ENCODE assay signal across 1 cellular context in the genomic region with DNA sequence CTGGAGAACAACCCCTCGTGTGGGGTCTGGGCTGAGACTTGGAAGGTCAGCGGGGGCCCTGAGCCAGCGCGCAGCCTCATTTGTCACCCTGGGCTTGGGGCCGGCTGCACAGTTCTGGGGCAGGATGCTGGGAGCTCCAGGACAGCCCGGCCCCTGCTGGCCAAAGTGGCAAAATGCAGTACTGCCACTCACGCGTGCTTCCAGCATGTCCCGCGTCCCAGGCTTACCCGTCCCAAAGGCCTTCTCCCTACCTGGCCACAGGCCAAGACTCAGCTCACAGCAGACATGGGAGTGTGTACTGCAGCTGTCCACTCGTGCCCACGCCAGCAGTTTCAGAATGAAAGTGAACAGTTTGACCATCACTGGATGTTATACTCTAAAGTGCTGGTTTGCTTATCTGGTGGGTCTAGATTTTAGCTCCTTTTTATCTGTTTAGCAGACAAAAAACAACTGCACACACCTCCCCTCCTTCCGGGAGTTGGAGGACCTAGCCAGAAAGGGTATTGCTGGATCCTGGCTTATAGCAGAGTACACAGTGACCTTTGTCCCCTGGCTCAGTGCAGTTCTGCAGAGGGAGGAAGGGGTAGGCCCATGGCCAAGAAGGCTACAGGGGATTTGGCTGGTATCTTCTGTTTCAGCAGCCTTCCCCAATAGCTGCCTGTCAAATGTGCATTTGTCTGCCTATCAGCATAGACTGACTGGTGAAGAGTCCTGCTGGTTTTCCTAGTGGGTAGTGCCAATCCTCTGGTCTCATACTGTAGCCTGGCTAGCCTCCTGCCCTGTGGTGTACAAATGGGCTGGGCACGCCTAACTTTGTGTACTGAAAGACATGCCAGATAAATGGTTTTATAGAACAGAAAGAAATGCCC.
A peak's percentile ranks its signal among the peaks of the same experiment; 100 is the strongest.
TF ChIP-seq lines count a peak whose summit lies in the region.

No MANE protein-coding gene starts in this region.

TF ChIP-seq in K562, 482 proteins besides CTCF, POLR2A, EP300 and RAD21 (continued from another document and continues in another):
- TF ChIP-seq, protein P1, sequence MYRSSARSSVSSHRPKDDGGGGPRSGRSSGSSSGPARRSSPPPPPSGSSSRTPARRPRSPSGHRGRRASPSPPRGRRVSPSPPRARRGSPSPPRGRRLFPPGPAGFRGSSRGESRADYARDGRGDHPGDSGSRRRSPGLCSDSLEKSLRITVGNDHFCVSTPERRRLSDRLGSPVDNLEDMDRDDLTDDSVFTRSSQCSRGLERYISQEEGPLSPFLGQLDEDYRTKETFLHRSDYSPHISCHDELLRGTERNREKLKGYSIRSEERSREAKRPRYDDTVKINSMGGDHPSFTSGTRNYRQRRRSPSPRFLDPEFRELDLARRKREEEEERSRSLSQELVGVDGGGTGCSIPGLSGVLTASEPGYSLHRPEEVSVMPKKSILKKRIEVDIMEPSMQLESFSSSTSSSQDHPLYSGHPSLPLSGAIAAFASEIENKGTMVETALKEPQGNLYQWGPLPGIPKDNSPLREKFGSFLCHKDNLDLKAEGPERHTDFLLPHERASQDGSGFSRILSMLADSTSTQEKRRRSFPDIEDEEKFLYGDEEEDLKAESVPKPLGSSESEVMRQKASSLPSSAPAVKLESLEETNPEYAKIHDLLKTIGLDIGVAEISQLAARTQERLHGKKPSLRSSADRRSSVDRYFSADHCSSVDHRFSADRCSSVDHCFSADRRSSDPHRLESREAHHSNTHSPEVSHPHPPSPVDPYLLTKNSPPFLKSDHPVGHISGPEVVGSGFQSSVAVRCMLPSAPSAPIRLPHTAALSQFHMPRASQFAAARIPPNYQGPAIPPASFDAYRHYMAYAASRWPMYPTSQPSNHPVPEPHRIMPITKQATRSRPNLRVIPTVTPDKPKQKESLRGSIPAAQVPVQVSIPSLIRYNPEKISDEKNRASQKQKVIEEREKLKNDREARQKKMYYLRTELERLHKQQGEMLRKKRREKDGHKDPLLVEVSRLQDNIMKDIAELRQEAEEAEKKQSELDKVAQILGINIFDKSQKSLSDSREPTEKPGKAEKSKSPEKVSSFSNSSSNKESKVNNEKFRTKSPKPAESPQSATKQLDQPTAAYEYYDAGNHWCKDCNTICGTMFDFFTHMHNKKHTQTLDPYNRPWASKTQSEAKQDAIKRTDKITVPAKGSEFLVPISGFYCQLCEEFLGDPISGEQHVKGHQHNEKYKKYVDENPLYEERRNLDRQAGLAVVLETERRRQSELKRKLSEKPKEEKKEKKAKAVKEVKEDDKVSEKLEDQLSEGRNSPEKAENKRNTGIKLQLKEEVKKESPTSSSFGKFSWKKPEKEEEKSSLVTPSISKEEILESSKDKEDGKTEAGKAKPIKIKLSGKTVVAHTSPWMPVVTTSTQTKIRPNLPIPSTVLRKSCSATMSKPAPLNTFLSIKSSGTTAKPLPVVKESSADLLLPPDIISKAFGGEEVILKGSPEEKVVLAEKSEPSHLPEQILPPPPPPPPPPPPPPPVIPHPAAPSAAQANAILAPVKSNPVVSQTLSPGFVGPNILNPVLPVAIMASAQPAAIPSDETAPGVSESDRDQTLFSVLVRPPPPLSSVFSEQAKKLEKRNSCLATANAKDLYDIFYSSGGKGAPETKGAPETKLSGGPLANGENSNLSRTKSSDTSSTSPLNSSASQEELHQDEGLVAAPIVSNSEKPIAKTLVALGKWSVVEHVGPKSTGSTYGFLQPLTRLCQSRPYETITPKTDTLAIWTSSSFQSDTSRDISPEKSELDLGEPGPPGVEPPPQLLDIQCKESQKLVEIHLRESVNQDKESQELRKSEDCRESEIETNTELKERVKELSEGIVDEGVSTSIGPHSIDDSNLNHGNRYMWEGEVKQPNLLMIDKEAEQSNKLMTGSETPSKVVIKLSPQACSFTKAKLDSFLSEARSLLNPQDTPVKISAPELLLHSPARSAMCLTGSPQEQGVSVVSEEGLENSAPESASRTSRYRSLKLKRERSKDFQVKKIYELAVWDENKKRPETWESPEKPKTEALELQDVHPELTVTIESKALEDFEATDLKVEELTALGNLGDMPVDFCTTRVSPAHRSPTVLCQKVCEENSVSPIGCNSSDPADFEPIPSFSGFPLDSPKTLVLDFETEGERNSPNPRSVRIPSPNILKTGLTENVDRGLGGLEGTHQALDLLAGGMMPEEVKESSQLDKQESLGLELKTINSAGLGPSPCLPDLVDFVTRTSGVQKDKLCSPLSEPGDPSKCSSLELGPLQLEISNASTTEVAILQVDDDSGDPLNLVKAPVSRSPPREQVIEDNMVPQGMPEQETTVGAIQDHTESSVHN (IDR thresholded peaks at IDR 0.05; ENCODE audit: borderline replicate concordance in 1 of 2, low read depth in 1 of 2), result no peak
- TF ChIP-seq ZNF778 (CRISPR knock-in tag; IDR thresholded peaks at IDR 0.05), result no peak
- TF ChIP-seq ZBTB7A (IDR thresholded peaks at IDR 0.05; ENCODE audit: borderline replicate concordance, control insufficient read depth, low read depth, low read length), result 0 out of 2 replicates have a peak, but pooled peaks have one; percentile 24
- TF ChIP-seq, protein P2, sequence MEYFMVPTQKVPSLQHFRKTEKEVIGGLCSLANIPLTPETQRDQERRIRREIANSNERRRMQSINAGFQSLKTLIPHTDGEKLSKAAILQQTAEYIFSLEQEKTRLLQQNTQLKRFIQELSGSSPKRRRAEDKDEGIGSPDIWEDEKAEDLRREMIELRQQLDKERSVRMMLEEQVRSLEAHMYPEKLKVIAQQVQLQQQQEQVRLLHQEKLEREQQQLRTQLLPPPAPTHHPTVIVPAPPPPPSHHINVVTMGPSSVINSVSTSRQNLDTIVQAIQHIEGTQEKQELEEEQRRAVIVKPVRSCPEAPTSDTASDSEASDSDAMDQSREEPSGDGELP (CRISPR knock-in tag; IDR thresholded peaks at IDR 0.05; ENCODE audit: borderline replicate concordance), result peak; percentile 66
- no peak for TF ChIP-seq HNRNPLL (IDR thresholded peaks at IDR 0.05; ENCODE audit: low read depth, low read length, poor library complexity, severe bottlenecking)
- 0 out of 2 replicates have a peak, but pooled peaks have one; percentile 38 for TF ChIP-seq ATF7 (IDR thresholded peaks at IDR 0.05)
- TF ChIP-seq ZNF395 (CRISPR knock-in tag; IDR thresholded peaks at IDR 0.05), result peak; percentile 60; the same call in 1 of the 2 replicates
- TF ChIP-seq NR2F6 (CRISPR knock-in tag; IDR thresholded peaks at IDR 0.05), result no peak
- no peak for TF ChIP-seq HDGF (IDR thresholded peaks at IDR 0.05)
- no peak for TF ChIP-seq GABPA (tag; conservative IDR thresholded peaks at IDR 0.05; ENCODE audit: low read depth)
- TF ChIP-seq SIX5 (IDR thresholded peaks at IDR 0.05; ENCODE audit: borderline replicate concordance in 1 of 2, insufficient read depth in 1 of 2, low read depth in 1 of 2, low read length in 2 of 2), result no peak
- no peak for TF ChIP-seq CC2D1A (IDR thresholded peaks at IDR 0.05)
- TF ChIP-seq, protein P3, sequence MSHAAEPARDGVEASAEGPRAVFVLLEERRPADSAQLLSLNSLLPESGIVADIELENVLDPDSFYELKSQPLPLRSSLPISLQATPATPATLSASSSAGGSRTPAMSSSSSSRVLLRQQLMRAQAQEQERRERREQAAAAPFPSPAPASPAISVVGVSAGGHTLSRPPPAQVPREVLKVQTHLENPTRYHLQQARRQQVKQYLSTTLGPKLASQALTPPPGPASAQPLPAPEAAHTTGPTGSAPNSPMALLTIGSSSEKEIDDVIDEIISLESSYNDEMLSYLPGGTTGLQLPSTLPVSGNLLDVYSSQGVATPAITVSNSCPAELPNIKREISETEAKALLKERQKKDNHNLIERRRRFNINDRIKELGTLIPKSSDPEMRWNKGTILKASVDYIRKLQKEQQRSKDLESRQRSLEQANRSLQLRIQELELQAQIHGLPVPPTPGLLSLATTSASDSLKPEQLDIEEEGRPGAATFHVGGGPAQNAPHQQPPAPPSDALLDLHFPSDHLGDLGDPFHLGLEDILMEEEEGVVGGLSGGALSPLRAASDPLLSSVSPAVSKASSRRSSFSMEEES (CRISPR knock-in tag; IDR thresholded peaks at IDR 0.05), result no peak
- no peak for TF ChIP-seq SMARCA4 (IDR thresholded peaks at IDR 0.05)
- no peak for TF ChIP-seq CHCHD3 (CRISPR knock-in tag; IDR thresholded peaks at IDR 0.05)
- no peak for TF ChIP-seq ZNF583 (CRISPR knock-in tag; IDR thresholded peaks at IDR 0.05)
- TF ChIP-seq HDAC1 (IDR thresholded peaks at IDR 0.05), result peak in 1 of 2 experiments; percentile 14; a peak in 1 of 4 replicates
- no peak for TF ChIP-seq NR1H2 (CRISPR knock-in tag; IDR thresholded peaks at IDR 0.05)
- 0 out of 2 replicates have a peak, but pooled peaks have one; percentile 26 for TF ChIP-seq CBFA2T3 (IDR thresholded peaks at IDR 0.05)
- no peak for TF ChIP-seq ZNF561 (CRISPR knock-in tag; conservative IDR thresholded peaks at IDR 0.05)
- no peak for TF ChIP-seq ILK (tag; IDR thresholded peaks at IDR 0.05; ENCODE audit: borderline replicate concordance, low read depth)
- no peak for TF ChIP-seq BCL6 (CRISPR knock-in tag; IDR thresholded peaks at IDR 0.05)
- TF ChIP-seq, protein P4, sequence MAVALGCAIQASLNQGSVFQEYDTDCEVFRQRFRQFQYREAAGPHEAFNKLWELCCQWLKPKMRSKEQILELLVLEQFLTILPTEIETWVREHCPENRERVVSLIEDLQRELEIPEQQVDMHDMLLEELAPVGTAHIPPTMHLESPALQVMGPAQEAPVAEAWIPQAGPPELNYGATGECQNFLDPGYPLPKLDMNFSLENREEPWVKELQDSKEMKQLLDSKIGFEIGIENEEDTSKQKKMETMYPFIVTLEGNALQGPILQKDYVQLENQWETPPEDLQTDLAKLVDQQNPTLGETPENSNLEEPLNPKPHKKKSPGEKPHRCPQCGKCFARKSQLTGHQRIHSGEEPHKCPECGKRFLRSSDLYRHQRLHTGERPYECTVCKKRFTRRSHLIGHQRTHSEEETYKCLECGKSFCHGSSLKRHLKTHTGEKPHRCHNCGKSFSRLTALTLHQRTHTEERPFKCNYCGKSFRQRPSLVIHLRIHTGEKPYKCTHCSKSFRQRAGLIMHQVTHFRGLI (CRISPR knock-in tag; IDR thresholded peaks at IDR 0.05), result no peak
- TF ChIP-seq MEF2D (tag; conservative IDR thresholded peaks at IDR 0.05; ENCODE audit: low read depth), result no peak
- TF ChIP-seq, protein P5, sequence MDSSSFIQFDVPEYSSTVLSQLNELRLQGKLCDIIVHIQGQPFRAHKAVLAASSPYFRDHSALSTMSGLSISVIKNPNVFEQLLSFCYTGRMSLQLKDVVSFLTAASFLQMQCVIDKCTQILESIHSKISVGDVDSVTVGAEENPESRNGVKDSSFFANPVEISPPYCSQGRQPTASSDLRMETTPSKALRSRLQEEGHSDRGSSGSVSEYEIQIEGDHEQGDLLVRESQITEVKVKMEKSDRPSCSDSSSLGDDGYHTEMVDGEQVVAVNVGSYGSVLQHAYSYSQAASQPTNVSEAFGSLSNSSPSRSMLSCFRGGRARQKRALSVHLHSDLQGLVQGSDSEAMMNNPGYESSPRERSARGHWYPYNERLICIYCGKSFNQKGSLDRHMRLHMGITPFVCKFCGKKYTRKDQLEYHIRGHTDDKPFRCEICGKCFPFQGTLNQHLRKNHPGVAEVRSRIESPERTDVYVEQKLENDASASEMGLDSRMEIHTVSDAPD (CRISPR knock-in tag; IDR thresholded peaks at IDR 0.05), result no peak
- TF ChIP-seq RBBP5 (IDR thresholded peaks at IDR 0.05; ENCODE audit: borderline replicate concordance, insufficient read depth, low read length, poor library complexity, severe bottlenecking), result no peak
- no peak for TF ChIP-seq GATAD2A (IDR thresholded peaks at IDR 0.05)
- peak; percentile 34; the same call in 1 of the 2 replicates for TF ChIP-seq MTA3 (IDR thresholded peaks at IDR 0.05; ENCODE audit: borderline replicate concordance)
- TF ChIP-seq DMBX1 (CRISPR knock-in tag; IDR thresholded peaks at IDR 0.05; ENCODE audit: borderline replicate concordance), result peak; percentile 12; the same call in 1 of the 2 replicates
- no peak for TF ChIP-seq FOXK1 (CRISPR knock-in tag; IDR thresholded peaks at IDR 0.05; ENCODE audit: borderline replicate concordance)
- TF ChIP-seq KLF10 (CRISPR knock-in tag; IDR thresholded peaks at IDR 0.05), result no peak
- TF ChIP-seq, protein P6, sequence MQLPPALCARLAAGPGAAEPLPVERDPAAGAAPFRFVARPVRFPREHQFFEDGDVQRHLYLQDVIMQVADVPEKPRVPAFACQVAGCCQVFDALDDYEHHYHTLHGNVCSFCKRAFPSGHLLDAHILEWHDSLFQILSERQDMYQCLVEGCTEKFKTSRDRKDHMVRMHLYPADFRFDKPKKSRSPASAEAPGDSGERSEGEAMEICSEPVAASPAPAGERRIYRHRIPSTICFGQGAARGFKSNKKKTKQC (CRISPR knock-in tag; IDR thresholded peaks at IDR 0.05), result 0 out of 2 replicates have a peak, but pooled peaks have one; percentile 38
- no peak for TF ChIP-seq SAFB (IDR thresholded peaks at IDR 0.05; ENCODE audit: borderline replicate concordance, low read depth, low read length)
- TF ChIP-seq, protein P7, sequence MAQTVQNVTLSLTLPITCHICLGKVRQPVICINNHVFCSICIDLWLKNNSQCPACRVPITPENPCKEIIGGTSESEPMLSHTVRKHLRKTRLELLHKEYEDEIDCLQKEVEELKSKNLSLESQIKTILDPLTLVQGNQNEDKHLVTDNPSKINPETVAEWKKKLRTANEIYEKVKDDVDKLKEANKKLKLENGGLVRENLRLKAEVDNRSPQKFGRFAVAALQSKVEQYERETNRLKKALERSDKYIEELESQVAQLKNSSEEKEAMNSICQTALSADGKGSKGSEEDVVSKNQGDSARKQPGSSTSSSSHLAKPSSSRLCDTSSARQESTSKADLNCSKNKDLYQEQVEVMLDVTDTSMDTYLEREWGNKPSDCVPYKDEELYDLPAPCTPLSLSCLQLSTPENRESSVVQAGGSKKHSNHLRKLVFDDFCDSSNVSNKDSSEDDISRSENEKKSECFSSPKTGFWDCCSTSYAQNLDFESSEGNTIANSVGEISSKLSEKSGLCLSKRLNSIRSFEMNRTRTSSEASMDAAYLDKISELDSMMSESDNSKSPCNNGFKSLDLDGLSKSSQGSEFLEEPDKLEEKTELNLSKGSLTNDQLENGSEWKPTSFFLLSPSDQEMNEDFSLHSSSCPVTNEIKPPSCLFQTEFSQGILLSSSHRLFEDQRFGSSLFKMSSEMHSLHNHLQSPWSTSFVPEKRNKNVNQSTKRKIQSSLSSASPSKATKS (CRISPR knock-in tag; IDR thresholded peaks at IDR 0.05), result no peak
- TF ChIP-seq IRF2 (CRISPR knock-in tag; IDR thresholded peaks at IDR 0.05), result no peak
- no peak for TF ChIP-seq THRAP3 (IDR thresholded peaks at IDR 0.05; ENCODE audit: borderline replicate concordance)
- TF ChIP-seq MLLT1 (IDR thresholded peaks at IDR 0.05), result no peak
